ENCODE assay signal across 1 cellular context in genomic region chr11:3108183-3108721, GRCh38.
TF ChIP-seq lines count a peak whose summit lies in the region.

No MANE protein-coding gene starts in this region.

TF ChIP-seq in H1, 55 proteins besides CTCF, POLR2A, EP300 and RAD21:
- TF ChIP-seq RNF2 (IDR thresholded peaks at IDR 0.05; ENCODE audit: borderline replicate concordance, low read depth, low read length, missing control alignments, poor library complexity, severe bottlenecking): no peak
- TF ChIP-seq CBX5 (IDR thresholded peaks at IDR 0.05; ENCODE audit: low read depth, low read length): no peak
- TF ChIP-seq CHD2 (IDR thresholded peaks at IDR 0.05; ENCODE audit: low read length): no peak
- TF ChIP-seq RFX5 (IDR thresholded peaks at IDR 0.05; ENCODE audit: borderline replicate concordance, low read depth, low read length): no peak
- TF ChIP-seq YY1 (IDR thresholded peaks at IDR 0.05; ENCODE audit: low read depth, low read length): no peak
- no peak for TF ChIP-seq GTF2F1 (IDR thresholded peaks at IDR 0.05; ENCODE audit: borderline replicate concordance, low read depth, low read length)
- TF ChIP-seq TAF1 (IDR thresholded peaks at IDR 0.05; ENCODE audit: low read depth, low read length): no peak
- TF ChIP-seq TEAD4 (IDR thresholded peaks at IDR 0.05; ENCODE audit: low read depth, low read length): no peak
